ENCODE assay signal across 24 cellular contexts in genomic region chr6:62400521-62401259, GRCh38.
"Had no signal": no experiment of that assay in that cellular context is flagged by ENCODE, and none has a peak within 500 bp of the region (broad histone marks: within the 10 kb centered on the region; RNA-seq: fewer than 3 reads in every experiment).

No MANE protein-coding gene starts in this region.

- H3K27me3 Mint-ChIP-seq: naive thymus-derived CD4-positive, alpha-beta T cell; natural killer cell treated with Interleukin-12 subunit alpha and Interleukin-12 subunit beta and Interleukin-15 and Interleukin-18, amount 100 ng/mL, for 72 hours; stimulated activated memory B cell treated with anti-CD40 and anti-IgM and Interleukin-4, amounts not matched to agents 10 μg/mL and 1 μg/mL and 100 μg/mL, for 72 hours; stimulated activated naive CD8-positive, alpha-beta T cell treated with anti-CD3 and anti-CD28 coated beads, Interleukin-15, amount 100 ng/mL, for 72 hours had no signal

- H3K27ac Mint-ChIP-seq: immature natural killer cell; naive thymus-derived CD4-positive, alpha-beta T cell; natural killer cell treated with Interleukin-12 subunit alpha and Interleukin-12 subunit beta and Interleukin-15 and Interleukin-18, amount 100 ng/mL, for 72 hours; stimulated activated memory B cell treated with anti-CD40 and anti-IgM and Interleukin-4, amounts not matched to agents 10 μg/mL and 1 μg/mL and 100 μg/mL, for 72 hours; stimulated activated naive CD8-positive, alpha-beta T cell treated with anti-CD3 and anti-CD28 coated beads, Interleukin-15, amount 100 ng/mL, for 72 hours had no signal

- H3K36me3 ChIP-seq: left ventricle myocardium inferior, pancreas, right atrium auricular region, right lobe of liver, tibial nerve, upper lobe of left lung, vagina had no signal

- H3K36me3 Mint-ChIP-seq: naive thymus-derived CD4-positive, alpha-beta T cell; stimulated activated memory B cell treated with anti-CD40 and anti-IgM and Interleukin-4, amounts not matched to agents 10 μg/mL and 1 μg/mL and 100 μg/mL, for 72 hours had no signal

- H3K4me1 Mint-ChIP-seq: immature natural killer cell; naive thymus-derived CD4-positive, alpha-beta T cell; stimulated activated memory B cell treated with anti-CD40 and anti-IgM and Interleukin-4, amounts not matched to agents 10 μg/mL and 1 μg/mL and 100 μg/mL, for 72 hours; stimulated activated naive CD8-positive, alpha-beta T cell treated with anti-CD3 and anti-CD28 coated beads, Interleukin-15, amount 100 ng/mL, for 72 hours had no signal

- H3K27ac ChIP-seq: left ventricle myocardium inferior, pancreas, right atrium auricular region, right lobe of liver, tibial nerve, upper lobe of left lung, vagina had no signal

- H3K4me2 ChIP-seq: smooth muscle cell had no signal

- H3K27me3 ChIP-seq: pancreas, right atrium auricular region, right lobe of liver, tibial nerve, upper lobe of left lung, vagina had no signal

- H3K9me3 ChIP-seq: pancreas, right atrium auricular region, right lobe of liver, tibial nerve, upper lobe of left lung, vagina had no signal

- H3K4me1 ChIP-seq: left ventricle myocardium inferior, pancreas, right atrium auricular region, right lobe of liver, tibial nerve, upper lobe of left lung, vagina had no signal

- H3K4me3 Mint-ChIP-seq: immature natural killer cell; naive thymus-derived CD4-positive, alpha-beta T cell; natural killer cell treated with Interleukin-12 subunit alpha and Interleukin-12 subunit beta and Interleukin-15 and Interleukin-18, amount 100 ng/mL, for 72 hours; stimulated activated memory B cell treated with anti-CD40 and anti-IgM and Interleukin-4, amounts not matched to agents 10 μg/mL and 1 μg/mL and 100 μg/mL, for 72 hours; stimulated activated naive CD8-positive, alpha-beta T cell treated with anti-CD3 and anti-CD28 coated beads, Interleukin-15, amount 100 ng/mL, for 72 hours had no signal

- H3K4me3 ChIP-seq: left ventricle myocardium inferior, lung, mucosa of descending colon, pancreas, right atrium auricular region, right lobe of liver, smooth muscle cell, tibial nerve, upper lobe of left lung, vagina had no signal

- DNase-seq: hypothalamus; immature natural killer cell; left ventricle myocardium inferior; midbrain; mucosa of descending colon; naive thymus-derived CD4-positive, alpha-beta T cell; nucleus accumbens; pancreas; right lobe of liver; stimulated activated CD4-positive, alpha-beta T cell treated with anti-CD3 and anti-CD28 coated beads, Interleukin-1b, Interleukin-23, amount 100 ng/mL, for 48 hours; stimulated activated CD4-positive, alpha-beta T cell treated with anti-CD3 and anti-CD28 coated beads, Interleukin-2, amount 100 ng/mL, for 48 hours; stimulated activated CD4-positive, alpha-beta T cell treated with anti-CD3 and anti-CD28 coated beads, Interleukin-4, amount 100 ng/mL, for 4 hours; stimulated activated CD8-positive, alpha-beta memory T cell treated with anti-CD3 and anti-CD28 coated beads, Interleukin-4, amount 100 ng/mL, for 48 hours; stimulated activated naive CD4-positive, alpha-beta T cell treated with Interleukin-2 at 50 U/mL for 16 hours; stimulated activated naive CD8-positive, alpha-beta T cell treated with anti-CD3 and anti-CD28 coated beads, Interleukin-15, amount 100 ng/mL, for 72 hours; substantia nigra; upper lobe of left lung had no signal
